ENCODE assay signal across 1 cellular context in the genomic region with DNA sequence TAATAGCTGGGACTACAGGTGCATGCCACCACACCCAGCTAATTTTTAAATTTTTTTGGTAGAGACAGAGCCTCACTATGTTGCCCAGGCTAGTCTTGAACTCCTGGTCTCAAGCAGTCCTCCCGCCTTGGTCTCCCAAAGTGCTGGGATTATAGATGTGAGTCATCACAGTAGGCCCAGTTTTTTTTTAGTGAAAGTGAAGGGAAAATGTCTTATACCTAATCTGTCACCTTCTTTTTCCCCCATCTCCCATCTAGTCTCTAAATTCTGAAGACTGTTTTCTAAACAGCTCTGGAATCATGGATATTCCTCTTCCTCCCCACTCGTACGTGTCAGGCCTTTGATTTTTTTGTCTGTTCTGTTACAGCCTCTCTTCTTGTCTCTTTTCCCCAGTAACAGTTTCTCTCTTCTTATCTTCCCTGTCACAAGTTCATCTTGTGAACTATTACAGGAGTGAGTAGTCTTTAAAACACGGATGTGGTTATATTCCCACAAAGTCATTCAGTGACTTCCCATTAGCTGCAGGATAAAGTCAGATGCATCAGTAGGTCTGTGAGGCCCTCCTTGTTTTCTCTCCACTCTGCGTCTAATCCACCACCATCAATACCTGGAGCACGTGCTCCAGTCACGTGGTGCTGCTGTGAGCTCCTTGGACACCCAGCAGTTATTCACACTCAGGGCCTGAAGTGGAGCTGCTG.
TF ChIP-seq lines count a peak whose summit lies in the region.

No MANE protein-coding gene starts in this region.

TF ChIP-seq in SK-N-SH, 30 proteins besides CTCF, POLR2A, EP300 and RAD21 (continued from another document):
- TF ChIP-seq NRF1 (IDR thresholded peaks at IDR 0.05; ENCODE audit: low read depth, low read length): no peak
- TF ChIP-seq EZH2phosphoT487 (IDR thresholded peaks at IDR 0.05; ENCODE audit: borderline replicate concordance, low read depth): no peak
TF ChIP-seq in SK-N-SH: peak in this region for 0.
